Comparison of ENCODE assay signal across 8 cellular contexts in genomic region chr3:198079771-198080520, GRCh38.
DNase-seq lines count a peak whose midpoint lies in the region; ATAC-seq and TF ChIP-seq lines count a peak whose summit lies in the region.

No MANE protein-coding gene starts in this region.

- intact Hi-C loops in Caco-2 (cut with micrococcal nuclease; ENCODE audit: unreplicated experiment), result no loop called here

- TF ChIP-seq CTCF in Caco-2 (IDR thresholded peaks at IDR 0.05; ENCODE audit: insufficient read depth in 1 of 2, low read depth in 1 of 2, low read length in 1 of 2, severe bottlenecking in 1 of 2, unreplicated experiment in 1 of 2) (peak; percentile 7 to 19), HFF-Myc (IDR thresholded peaks at IDR 0.05; ENCODE audit: low read depth, low read length, missing control alignments) (no peak), brain (conservative IDR thresholded peaks at IDR 0.05) (no peak)

- H3K4me1 ChIP-seq in Caco-2, result peaks cover 4% of the 10 kb centered on the region; the same call in 1 of the 2 replicates
- H3K4me1 ChIP-seq in SJSA1 (replicated peaks), result peaks cover 15% of the 10 kb centered on the region

- H3K4me3 Mint-ChIP-seq in Caco-2 (ENCODE audit: unreplicated experiment) (peak overlapping the region; percentile 61), brain (peak overlapping the region; percentile 79 to 84 (median 81))

- H3K36me3 ChIP-seq in Caco-2 (ENCODE audit: control insufficient read depth, insufficient read depth, low read length) (no peaks in the 10 kb centered on the region), SJSA1 (no peaks in the 10 kb centered on the region)

- POLR2A ChIA-PET in Caco-2 (lab: Charles Lee), result no interaction called here

- DNase-seq in Caco-2 (peak in 1 of 2 experiments; percentile 23), HFF-Myc (ENCODE audit: extremely low read depth, low read depth) (no peak), SJSA1 (ENCODE audit: low read depth in 1 of 2, low spot score in 2 of 2) (no peak), iris pigment epithelial cell (ENCODE audit: low read depth) (peak; percentile 6), NCI-H1694 treated with DMSO at 0.1 percent for 48 hours (lab: John Stamatoyannopoulos, UW) (no peak)
- DNase-seq in stimulated activated CD4-positive, alpha-beta T cell treated with anti-CD3 and anti-CD28 coated beads, Interleukin-2, amount 100 ng/mL, for 48 hours, result peak; percentile 19 to 43

- no peaks in the 10 kb centered on the region; the same call in 1 of the 2 replicates for H3K27me3 ChIP-seq in Caco-2 (replicated peaks; ENCODE audit: control insufficient read depth, insufficient read depth, low read length)
- H3K27me3 ChIP-seq in SJSA1 (replicated peaks), result peaks cover 48% of the 10 kb centered on the region

- H3K36me3 Mint-ChIP-seq in Caco-2 (ENCODE audit: insufficient read depth, unreplicated experiment), result no peaks in the 10 kb centered on the region
- H3K36me3 Mint-ChIP-seq in brain, result no peaks in the 10 kb centered on the region

- H3K4me1 Mint-ChIP-seq in Caco-2 (ENCODE audit: low read depth, unreplicated experiment), result no peaks in the 10 kb centered on the region
- no peaks in the 10 kb centered on the region for H3K4me1 Mint-ChIP-seq in brain

- BruUV-seq in Caco-2 (replicated peaks; lab: Mats Ljungman, UMichigan), result no TSS peak

- CTCF ChIA-PET in Caco-2 (lab: Charles Lee), result interaction anchor here (0.6 to 1.7 kb wide), 7 partner anchors 10 to 204 kb away, joined by 3 to 5 read pairs (median 3); partner anchors contain the start of gene RPL35A

- H3K9me3 Mint-ChIP-seq in Caco-2 (ENCODE audit: unreplicated experiment) (no peaks in the 10 kb centered on the region), brain (peaks cover 5 to 12% (median 6%) of the 10 kb centered on the region in 5 experiments)

- H3K27ac Mint-ChIP-seq in Caco-2 (ENCODE audit: unreplicated experiment) (no peak overlapping the region), brain (no peak overlapping the region)

- no peaks in the 10 kb centered on the region for H3K9me3 ChIP-seq in Caco-2
- 0 out of 2 replicates have a peak, but pooled peaks cover 3% of the 10 kb centered on the region for H3K9me3 ChIP-seq in SJSA1 (replicated peaks)

- H3K27me3 Mint-ChIP-seq in Caco-2 (ENCODE audit: insufficient read depth, unreplicated experiment) (peaks cover 19% of the 10 kb centered on the region), brain (peaks cover 77% of the 10 kb centered on the region)

- ATAC-seq in HG03460 (IDR thresholded peaks at IDR 0.05; ENCODE audit: unreplicated experiment), result no peak

- H3K4me3 ChIP-seq in Caco-2 (ENCODE audit: low read depth, low read length) (peak overlapping the region; percentile 36), HFF-Myc (replicated peaks; ENCODE audit: low read depth, low read length) (peak overlapping the region; percentile 30), SJSA1 (peak overlapping the region; percentile 20)

- no peak overlapping the region for H3K27ac ChIP-seq in SJSA1

Comparison
In these comparisons a context has a peak if more than half of its experiments do, and no peak if none do; other contexts are left out.
1. DNase-seq: peak in iris pigment epithelial cell (single experiment) and stimulated activated CD4-positive, alpha-beta T cell treated with anti-CD3 and anti-CD28 coated beads, Interleukin-2, amount 100 ng/mL, for 48 hours (2 of 2); none in HFF-Myc (single experiment), SJSA1 (0 of 2) and NCI-H1694 treated with DMSO at 0.1 percent for 48 hours (single experiment).
2. CTCF ChIP-seq: peak in Caco-2 (2 of 2); none in HFF-Myc (single experiment) and brain (0 of 2).
3. Peak in every context shown above with its lines, with median percentiles within 50 percentile points of each other: H3K4me3 ChIP-seq.